Comparison of ENCODE assay signal across 13 cellular contexts in genomic region chr3:22685598-22685997, GRCh38.
DNase-seq lines count a peak whose midpoint lies in the region; TF ChIP-seq lines count a peak whose summit lies in the region.
"Had no signal": no experiment of that assay in that cellular context is flagged by ENCODE, and none has a peak within 500 bp of the region (broad histone marks: within the 10 kb centered on the region; RNA-seq: fewer than 3 reads in every experiment).

No MANE protein-coding gene starts in this region.

- H3K4me3 ChIP-seq in adrenal gland, result no peak overlapping the region
- H3K4me3 ChIP-seq: HAP-1 had no signal

- no peak overlapping the region for H3K27ac Mint-ChIP-seq in chondrocyte (ENCODE audit: unreplicated experiment)
- H3K27ac Mint-ChIP-seq in activated CD4-positive, alpha-beta memory T cell treated with anti-CD3 and anti-CD28 coated beads for 36 hours, result no peak overlapping the region
- H3K27ac Mint-ChIP-seq: dendritic cell treated with granulocyte-macrophage colony-stimulating factor and Interleukin-4, amounts not matched to agents 40 ng/mL and 50 ng/mL, for 4 days; nephron progenitor cell; T-helper 1 cell treated with Interleukin-12 subunit alpha and Interleukin-12 subunit beta and Interleukin-4 antibody, amounts not matched to agents 30 μg/mL and 1 μg/mL, for 36 hours had no signal

- H3K36me3 Mint-ChIP-seq in chondrocyte (ENCODE audit: low read depth), result no peaks in the 10 kb centered on the region
- H3K36me3 Mint-ChIP-seq in activated CD4-positive, alpha-beta memory T cell treated with anti-CD3 and anti-CD28 coated beads for 36 hours, result no peaks in the 10 kb centered on the region

- H3K27ac ChIP-seq in adrenal gland, result no peak overlapping the region

- peaks cover 16% of the 10 kb centered on the region for H3K27me3 Mint-ChIP-seq in chondrocyte (ENCODE audit: low read depth)
- no peaks in the 10 kb centered on the region for H3K27me3 Mint-ChIP-seq in activated CD4-positive, alpha-beta memory T cell treated with anti-CD3 and anti-CD28 coated beads for 36 hours
- H3K27me3 Mint-ChIP-seq: dendritic cell treated with granulocyte-macrophage colony-stimulating factor and Interleukin-4, amounts not matched to agents 40 ng/mL and 50 ng/mL, for 4 days had no signal

- no peak for TF ChIP-seq POLR2A in adrenal gland (IDR thresholded peaks at IDR 0.05)

- H3K4me1 Mint-ChIP-seq in chondrocyte (ENCODE audit: low read depth), result no peaks in the 10 kb centered on the region
- no peaks in the 10 kb centered on the region for H3K4me1 Mint-ChIP-seq in activated CD4-positive, alpha-beta memory T cell treated with anti-CD3 and anti-CD28 coated beads for 36 hours (ENCODE audit: low read depth)
- H3K4me1 Mint-ChIP-seq: nephron progenitor cell had no signal

- H3K9me3 Mint-ChIP-seq in chondrocyte (ENCODE audit: low read depth), result no peaks in the 10 kb centered on the region
- peaks cover 14% of the 10 kb centered on the region for H3K9me3 Mint-ChIP-seq in activated CD4-positive, alpha-beta memory T cell treated with anti-CD3 and anti-CD28 coated beads for 36 hours

- no peaks in the 10 kb centered on the region for H3K36me3 ChIP-seq in adrenal gland (replicated peaks in 1 of 2)
- H3K36me3 ChIP-seq: HAP-1 had no signal

- POLR2A ChIA-PET in activated CD4-positive, alpha-beta memory T cell treated with anti-CD3 and anti-CD28 coated beads for 36 hours (lab: Charles Lee), result no interaction called here

- DNase-seq in NCI-H2171 treated with DMSO at 0.1 percent for 48 hours (lab: John Stamatoyannopoulos, UW), result peak; percentile 2
- no peak for DNase-seq in NCI-H2171 (lab: John Stamatoyannopoulos, UW)
- DNase-seq in NCI-H226, result peak; percentile 8
- no peak for DNase-seq in chondrocyte (ENCODE audit: low spot score)
- DNase-seq in smooth muscle cell of the brain vasculature (ENCODE audit: low read depth, low spot score), result peak; percentile 3
- DNase-seq in adrenal gland, result no peak
- DNase-seq in NCI-H1436 (lab: John Stamatoyannopoulos, UW), result no peak
- DNase-seq in activated CD4-positive, alpha-beta memory T cell treated with anti-CD3 and anti-CD28 coated beads for 36 hours, result no peak
- DNase-seq: NCI-H345, nephron progenitor cell had no signal

- 72 to 89% (median 79%) methylated on average over 2 of the region's 2 CpGs for WGBS in adrenal gland, 4 donors

- no peak overlapping the region for H3K4me3 Mint-ChIP-seq in chondrocyte (ENCODE audit: unreplicated experiment)
- H3K4me3 Mint-ChIP-seq in activated CD4-positive, alpha-beta memory T cell treated with anti-CD3 and anti-CD28 coated beads for 36 hours, result no peak overlapping the region
- H3K4me3 Mint-ChIP-seq: dendritic cell treated with granulocyte-macrophage colony-stimulating factor and Interleukin-4, amounts not matched to agents 40 ng/mL and 50 ng/mL, for 4 days; nephron progenitor cell; T-helper 1 cell treated with Interleukin-12 subunit alpha and Interleukin-12 subunit beta and Interleukin-4 antibody, amounts not matched to agents 30 μg/mL and 1 μg/mL, for 36 hours had no signal

- no peaks in the 10 kb centered on the region for H3K9me3 ChIP-seq in adrenal gland (replicated peaks in 1 of 3)
- H3K9me3 ChIP-seq: HAP-1 had no signal

- no peaks in the 10 kb centered on the region for H3K4me1 ChIP-seq in adrenal gland (replicated peaks in 1 of 2)
- H3K4me1 ChIP-seq: HAP-1 had no signal

- CTCF ChIA-PET in activated CD4-positive, alpha-beta memory T cell treated with anti-CD3 and anti-CD28 coated beads for 36 hours (lab: Charles Lee), result no interaction called here

- TF ChIP-seq CTCF in chondrocyte (IDR thresholded peaks at IDR 0.05) (peak; percentile 71), adrenal gland (IDR thresholded peaks at IDR 0.05) (no peak)

- no peaks in the 10 kb centered on the region for H3K27me3 ChIP-seq in adrenal gland

- intact Hi-C loops in adrenal gland (cut with DNase I), result no loop called here
- intact Hi-C loops in activated CD4-positive, alpha-beta memory T cell treated with anti-CD3 and anti-CD28 coated beads for 36 hours (cut with micrococcal nuclease), result no loop called here

Comparison
In these comparisons a context has a peak if more than half of its experiments do, and no peak if none do; other contexts are left out.
1. DNase-seq: peak in NCI-H2171 treated with DMSO at 0.1 percent for 48 hours (single experiment), NCI-H226 (single experiment) and smooth muscle cell of the brain vasculature (single experiment); none in NCI-H2171 (single experiment), chondrocyte (single experiment), adrenal gland (0 of 7), NCI-H1436 (single experiment) and activated CD4-positive, alpha-beta memory T cell treated with anti-CD3 and anti-CD28 coated beads for 36 hours (single experiment).